ENCODE assay signal across 26 cellular contexts in genomic region chr11:5197538-5197937, GRCh38. TPM values are rescaled to one million over a fixed set of nuclear protein-coding genes. Genes with fewer than 3 reads are reported as not detected.
A peak's percentile ranks its signal among the peaks of the same experiment; 100 is the strongest.
DNase-seq lines count a peak whose midpoint lies in the region; ATAC-seq and TF ChIP-seq lines count a peak whose summit lies in the region.
"Had no signal": no experiment of that assay in that cellular context is flagged by ENCODE, and none has a peak within 500 bp of the region (broad histone marks: within the 10 kb centered on the region; RNA-seq: fewer than 3 reads in every experiment).

No MANE protein-coding gene starts in this region.

- no peaks in the 10 kb centered on the region for H3K9me3 ChIP-seq in vagina
- H3K9me3 ChIP-seq in stomach, result no peaks in the 10 kb centered on the region
- H3K9me3 ChIP-seq: gastroesophageal sphincter, pancreas, suprapubic skin had no signal

- TF ChIP-seq EP300 in stomach (IDR thresholded peaks at IDR 0.05), result no peak

- H3K36me3 ChIP-seq in vagina (no peaks in the 10 kb centered on the region), stomach (no peaks in the 10 kb centered on the region)
- H3K36me3 ChIP-seq: gastroesophageal sphincter, pancreas, suprapubic skin had no signal

- 65 to 83% (median 74%) methylated on average over 3 of the region's 3 CpGs for WGBS in stomach, 5 donors

- H3K4me1 ChIP-seq in vagina (no peaks in the 10 kb centered on the region), stomach (no peaks in the 10 kb centered on the region)
- H3K4me1 ChIP-seq: gastroesophageal sphincter, pancreas, suprapubic skin had no signal

- peak; percentile 26 for DNase-seq in AG08396 (ENCODE audit: low spot score)
- peak; percentile 40 for DNase-seq in HCEC 1CT
- peak; percentile 2 for DNase-seq in amniotic stem cell (lab: John Stamatoyannopoulos, UW)
- DNase-seq in iris pigment epithelial cell (ENCODE audit: low read depth), result peak; percentile 90
- no peak for DNase-seq in ecto neural progenitor cell (ENCODE audit: low spot score)
- DNase-seq in vagina (ENCODE audit: extremely low spot score in 2 of 2), result no peak
- DNase-seq in stomach, result no peak
- DNase-seq: activated CD4-positive, alpha-beta T cell treated with anti-CD3 and anti-CD28 coated beads for 48 hours; activated CD8-positive, alpha-beta memory T cell treated with anti-CD3 and anti-CD28 coated beads, Interleukin-2, amount 10 ng/mL, durations not matched to agents 7 days and 5 days; activated naive CD8-positive, alpha-beta T cell treated with anti-CD3 and anti-CD28 coated beads for 36 hours; CD4-positive, alpha-beta T cell; cortex of kidney; DMS153; H7; naive thymus-derived CD4-positive, alpha-beta T cell; NCI-H1105 treated with DMSO at 0.1 percent for 48 hours; NCI-H526; pancreas; SW 1271 had no signal

- intact Hi-C loops in vagina (cut with DNase I), result no loop called here
- intact Hi-C loops in stomach (cut with DNase I; ENCODE audit: low total_unique reads), result no loop called here

- H3K27ac ChIP-seq in vagina (no peak overlapping the region), stomach (no peak overlapping the region)
- H3K27ac ChIP-seq: gastroesophageal sphincter, pancreas, suprapubic skin had no signal

- H3K4me3 ChIP-seq in vagina (no peak overlapping the region), stomach (no peak overlapping the region)
- H3K4me3 ChIP-seq: gastroesophageal sphincter, pancreas, suprapubic skin had no signal

- TF ChIP-seq CTCF in vagina (IDR thresholded peaks at IDR 0.05) (no peak), stomach (IDR thresholded peaks at IDR 0.05) (no peak)

- TF ChIP-seq POLR2A in vagina (IDR thresholded peaks at IDR 0.05) (no peak), stomach (IDR thresholded peaks at IDR 0.05) (no peak)

- no peaks in the 10 kb centered on the region for H3K27me3 ChIP-seq in vagina
- no peaks in the 10 kb centered on the region for H3K27me3 ChIP-seq in stomach
- H3K27me3 ChIP-seq: gastroesophageal sphincter, pancreas, suprapubic skin had no signal

- no peak for ATAC-seq in HG03039 (IDR thresholded peaks at IDR 0.05; ENCODE audit: unreplicated experiment)
- ATAC-seq: activated CD8-positive, alpha-beta memory T cell treated with anti-CD3 and anti-CD28 coated beads, Interleukin-2, amount 10 ng/mL, durations not matched to agents 7 days and 5 days; gastroesophageal sphincter; naive thymus-derived CD4-positive, alpha-beta T cell; pancreas; sciatic nerve had no signal

RNA-seq across cellular contexts. Expression of gene OR51V1, which starts 2.9 kb away (rescaled TPM):
- total RNA-seq in vagina (not detected), stomach (not detected)
- not detected for polyA plus RNA-seq in stomach
- total RNA-seq: A673; activated CD8-positive, alpha-beta memory T cell treated with anti-CD3 and anti-CD28 coated beads, Interleukin-2, amount 10 ng/mL, durations not matched to agents 7 days and 5 days; activated naive CD8-positive, alpha-beta T cell treated with anti-CD3 and anti-CD28 coated beads for 36 hours; activated T-helper 1 cell treated with anti-CD3 and anti-CD28 coated beads, Interleukin-12 subunit alpha, Interleukin-12 subunit beta, Interleukin-2, Interleukin-4 antibody, amounts not matched to agents 30 ng/mL and 10 ng/mL and 1 ng/mL, durations not matched to agents 14 hours and 24 hours and 36 hours; CD4-positive, alpha-beta T cell; gastroesophageal sphincter; H7; mesenteric fat pad; naive thymus-derived CD4-positive, alpha-beta T cell; pancreas; sciatic nerve; suprapubic skin had no signal
- polyA plus RNA-seq: naive thymus-derived CD4-positive, alpha-beta T cell; pancreas had no signal

RNA-seq across cellular contexts. Expression of gene HBB, which starts 29.3 kb away (rescaled TPM):
- total RNA-seq in vagina, result 591 TPM
- total RNA-seq in stomach, result 1,000 to 10,000 TPM in 1 of 5 donors, 100 to 1,000 TPM in 1, 10 to 100 TPM in 1, 1 to 10 TPM in 2; 2.9 to 1,619 (median 29.5) TPM
- polyA plus RNA-seq in stomach, result 10 to 100 TPM in 2 of 3 donors, 1 to 10 TPM in 1; 3.1 to 15.1 (median 13.0) TPM
- total RNA-seq: A673; activated CD8-positive, alpha-beta memory T cell treated with anti-CD3 and anti-CD28 coated beads, Interleukin-2, amount 10 ng/mL, durations not matched to agents 7 days and 5 days; activated naive CD8-positive, alpha-beta T cell treated with anti-CD3 and anti-CD28 coated beads for 36 hours; activated T-helper 1 cell treated with anti-CD3 and anti-CD28 coated beads, Interleukin-12 subunit alpha, Interleukin-12 subunit beta, Interleukin-2, Interleukin-4 antibody, amounts not matched to agents 30 ng/mL and 10 ng/mL and 1 ng/mL, durations not matched to agents 14 hours and 24 hours and 36 hours; H7 had no signal

RNA-seq across cellular contexts. Expression of gene HBD, which starts 36.7 kb away (rescaled TPM):
- not detected for total RNA-seq in vagina
- 1 to 10 TPM in 1 of 5 donors, not detected in 4; 4.8 TPM for total RNA-seq in stomach
- polyA plus RNA-seq in stomach, result under 1 TPM in 1 of 3 donors, not detected in 2; 0.20 TPM
- total RNA-seq: A673; activated CD8-positive, alpha-beta memory T cell treated with anti-CD3 and anti-CD28 coated beads, Interleukin-2, amount 10 ng/mL, durations not matched to agents 7 days and 5 days; activated naive CD8-positive, alpha-beta T cell treated with anti-CD3 and anti-CD28 coated beads for 36 hours; activated T-helper 1 cell treated with anti-CD3 and anti-CD28 coated beads, Interleukin-12 subunit alpha, Interleukin-12 subunit beta, Interleukin-2, Interleukin-4 antibody, amounts not matched to agents 30 ng/mL and 10 ng/mL and 1 ng/mL, durations not matched to agents 14 hours and 24 hours and 36 hours; CD4-positive, alpha-beta T cell; gastroesophageal sphincter; H7; naive thymus-derived CD4-positive, alpha-beta T cell; suprapubic skin had no signal
- polyA plus RNA-seq: naive thymus-derived CD4-positive, alpha-beta T cell; pancreas had no signal

RNA-seq across cellular contexts. Expression of gene OR52A1, which starts 43.0 kb away (rescaled TPM):
- total RNA-seq in vagina (not detected), stomach (not detected)
- not detected for polyA plus RNA-seq in stomach
- total RNA-seq: A673; activated CD8-positive, alpha-beta memory T cell treated with anti-CD3 and anti-CD28 coated beads, Interleukin-2, amount 10 ng/mL, durations not matched to agents 7 days and 5 days; activated naive CD8-positive, alpha-beta T cell treated with anti-CD3 and anti-CD28 coated beads for 36 hours; activated T-helper 1 cell treated with anti-CD3 and anti-CD28 coated beads, Interleukin-12 subunit alpha, Interleukin-12 subunit beta, Interleukin-2, Interleukin-4 antibody, amounts not matched to agents 30 ng/mL and 10 ng/mL and 1 ng/mL, durations not matched to agents 14 hours and 24 hours and 36 hours; CD4-positive, alpha-beta T cell; gastroesophageal sphincter; mesenteric fat pad; naive thymus-derived CD4-positive, alpha-beta T cell; pancreas; sciatic nerve; suprapubic skin had no signal
- polyA plus RNA-seq: naive thymus-derived CD4-positive, alpha-beta T cell; pancreas had no signal

RNA-seq across cellular contexts. Expression of gene HBG1, which starts 52.1 kb away (rescaled TPM):
- total RNA-seq in vagina (not detected), stomach (1 to 10 TPM in 1 of 5 donors, not detected in 4; 6.2 TPM)
- polyA plus RNA-seq in stomach, result not detected
- total RNA-seq: A673; activated CD8-positive, alpha-beta memory T cell treated with anti-CD3 and anti-CD28 coated beads, Interleukin-2, amount 10 ng/mL, durations not matched to agents 7 days and 5 days; activated naive CD8-positive, alpha-beta T cell treated with anti-CD3 and anti-CD28 coated beads for 36 hours; activated T-helper 1 cell treated with anti-CD3 and anti-CD28 coated beads, Interleukin-12 subunit alpha, Interleukin-12 subunit beta, Interleukin-2, Interleukin-4 antibody, amounts not matched to agents 30 ng/mL and 10 ng/mL and 1 ng/mL, durations not matched to agents 14 hours and 24 hours and 36 hours; CD4-positive, alpha-beta T cell; gastroesophageal sphincter; H7; mesenteric fat pad; naive thymus-derived CD4-positive, alpha-beta T cell; suprapubic skin had no signal
- polyA plus RNA-seq: naive thymus-derived CD4-positive, alpha-beta T cell; pancreas had no signal

Comparison
In these comparisons a context has a peak if more than half of its experiments do, and no peak if none do; other contexts are left out.
1. DNase-seq: peak in AG08396 (single experiment), HCEC 1CT (single experiment), amniotic stem cell (single experiment) and iris pigment epithelial cell (single experiment); none in ecto neural progenitor cell (single experiment), vagina (0 of 2) and stomach (single experiment).